17 cellular contexts compared by ENCODE assay signal in the genomic region with DNA sequence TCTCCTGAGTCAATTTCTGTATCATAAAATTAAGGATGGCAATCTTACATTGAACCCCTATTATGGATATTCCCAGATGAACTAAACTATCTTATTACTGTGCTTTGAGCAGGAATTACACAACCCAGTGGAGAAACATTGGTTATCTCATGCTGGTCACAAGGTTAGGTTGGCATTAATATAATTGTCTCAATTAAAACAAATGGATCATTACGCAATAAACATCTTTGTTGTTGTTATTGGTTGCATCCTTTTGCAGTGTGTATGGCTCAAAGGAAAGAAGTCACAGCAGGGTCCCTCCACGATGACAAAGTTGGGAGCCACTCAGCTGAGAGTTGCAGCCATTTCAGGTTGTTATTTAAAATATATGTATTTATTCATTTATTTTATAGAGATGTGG.
DNase-seq lines count a peak whose midpoint lies in the region; ATAC-seq, FAIRE-seq and TF ChIP-seq lines count a peak whose summit lies in the region.
"Had no signal": no experiment of that assay in that cellular context is flagged by ENCODE, and none has a peak within 500 bp of the region (broad histone marks: within the 10 kb centered on the region; RNA-seq: fewer than 3 reads in every experiment).

No MANE protein-coding gene starts in this region.

- FAIRE-seq in H1 (lab: Jason Lieb, UNC), result no peak
- FAIRE-seq: G401.6, GM12878, GM19239 had no signal

- H3K4me2 ChIP-seq in IMR-90 (ENCODE audit: low read depth, low read length) (no peak overlapping the region), H1 (ENCODE audit: insufficient read depth in 1 of 2, low read depth in 2 of 2, low read length in 2 of 2) (no peak overlapping the region)
- H3K4me2 ChIP-seq: BLaER1 treated with 17β-estradiol and CSF1 and Interleukin-3, amounts not matched to agents 10 nM and 100 nM; GM23338 had no signal

- CTCF ChIA-PET in IMR-90 (lab: Yijun Ruan, JAX) (no interaction called here), H1 (lab: Charles Lee; ENCODE audit: partially characterized antibody) (interaction anchor here (0.6 kb wide), 1 partner anchor 199 kb away, joined by 3 read pairs; no protein-coding TSS in a partner anchor)

- dilution Hi-C loops in IMR-90 (cut with HindIII; ENCODE audit: low sequenced_read_pairs, unreplicated experiment), result no loop called here

- H3K9ac ChIP-seq in IMR-90 (ENCODE audit: low read depth, low read length) (no peak overlapping the region), H1 (replicated peaks in 1 of 4; ENCODE audit: extremely low read depth in 1 of 4, low read depth in 3 of 4, low read length in 3 of 4) (no peak overlapping the region)
- H3K9ac ChIP-seq: BLaER1 treated with 17β-estradiol and CSF1 and Interleukin-3, amounts not matched to agents 10 nM and 100 nM had no signal

- no peak overlapping the region for H3K18ac ChIP-seq in IMR-90 (ENCODE audit: low read depth, low read length)
- H3K18ac ChIP-seq in H1 (ENCODE audit: extremely low read depth, low read length), result no peak overlapping the region

- TF ChIP-seq CTCF in AG10803 (conservative IDR thresholded peaks at IDR 0.05; ENCODE audit: low read length) (no peak), IMR-90 (conservative IDR thresholded peaks at IDR 0.05; ENCODE audit: low read depth, low read length) (no peak), H1 (IDR thresholded peaks at IDR 0.05; ENCODE audit: control extremely low read depth in 1 of 3, insufficient read depth in 1 of 3, low read depth in 1 of 3, low read length in 3 of 3) (no peak), sigmoid colon (IDR thresholded peaks at IDR 0.05) (no peak)

- H3K4ac ChIP-seq in IMR-90 (ENCODE audit: low read depth, low read length) (no peak overlapping the region), H1 (replicated peaks; ENCODE audit: insufficient read length, low read depth, low read length) (no peak overlapping the region)

- H3K79me2 ChIP-seq in H1 (ENCODE audit: control insufficient read depth in 1 of 2, insufficient read depth in 2 of 2, low read length in 2 of 2), result no peaks in the 10 kb centered on the region

- in situ Hi-C loops in IMR-90 (cut with MboI; ENCODE audit: low sequenced_read_pairs), result no loop called here

- no TSS peak for BruUV-seq in IMR-90 (replicated peaks; lab: Mats Ljungman, UMichigan)

- H4K20me1 ChIP-seq in IMR-90 (ENCODE audit: insufficient read depth, low read length) (no peaks in the 10 kb centered on the region), H1 (replicated peaks in 1 of 2; ENCODE audit: control insufficient read depth in 1 of 2, insufficient read depth in 2 of 2, low read length in 2 of 2) (no peaks in the 10 kb centered on the region)
- H4K20me1 ChIP-seq: BLaER1 treated with 17β-estradiol and CSF1 and Interleukin-3, amounts not matched to agents 10 nM and 100 nM had no signal

- no peak overlapping the region for H3K27ac ChIP-seq in IMR-90 (ENCODE audit: insufficient read depth, low read length)
- H3K27ac ChIP-seq in H1 (ENCODE audit: low read depth, low read length), result no peak overlapping the region
- no peak overlapping the region for H3K27ac ChIP-seq in sigmoid colon
- H3K27ac ChIP-seq: BLaER1 treated with 17β-estradiol and CSF1 and Interleukin-3, amounts not matched to agents 10 nM and 100 nM had no signal

- DNase-seq in AG10803 (ENCODE audit: low read depth) (peak; percentile 15), IMR-90 (no peak), H1 (ENCODE audit: low read depth in 1 of 2, low spot score in 2 of 2) (no peak), sigmoid colon (no peak), mesenteric fat pad (ENCODE audit: low spot score) (no peak)
- DNase-seq: AML-193; BE2C; CD4-positive, alpha-beta T cell; CD8-positive, alpha-beta memory T cell; DND-41; H7 had no signal

- no peak overlapping the region for H2BK120ac ChIP-seq in IMR-90 (ENCODE audit: low read depth, low read length)
- no peak overlapping the region for H2BK120ac ChIP-seq in H1 (replicated peaks; ENCODE audit: low read depth, low read length)

- no peak overlapping the region for H3K4me3 ChIP-seq in AG10803 (ENCODE audit: low read length)
- no peak overlapping the region for H3K4me3 ChIP-seq in IMR-90 (ENCODE audit: insufficient read depth, low read depth, low read length)
- H3K4me3 ChIP-seq in H1 (ENCODE audit: extremely low read depth in 1 of 4, insufficient read depth in 2 of 4, low read depth in 3 of 4, low read length in 4 of 4), result no peak overlapping the region
- H3K4me3 ChIP-seq in sigmoid colon, result no peak overlapping the region
- H3K4me3 ChIP-seq: BLaER1 treated with 17β-estradiol and CSF1 and Interleukin-3, amounts not matched to agents 10 nM and 100 nM; GM12878; GM23338 had no signal

- H3K9me3 ChIP-seq in IMR-90 (ENCODE audit: control insufficient read depth, insufficient read depth, low read length), result no peaks in the 10 kb centered on the region
- H3K9me3 ChIP-seq in H1 (ENCODE audit: insufficient read depth in 2 of 2, low read depth in 1 of 2, low read length in 1 of 2), result no peaks in the 10 kb centered on the region
- H3K9me3 ChIP-seq in sigmoid colon, result no peaks in the 10 kb centered on the region
- H3K9me3 ChIP-seq: BE2C had no signal

- ATAC-seq in IMR-90 (ENCODE audit: low read depth), result no peak
- no peak for ATAC-seq in HG02840 (IDR thresholded peaks at IDR 0.05; ENCODE audit: low FRiP score, unreplicated experiment)
- ATAC-seq: GM12878, GM23338 had no signal

- H3K36me3 ChIP-seq in IMR-90 (ENCODE audit: control insufficient read depth, insufficient read depth, low read length) (no peaks in the 10 kb centered on the region), H1 (ENCODE audit: control insufficient read depth in 2 of 4, insufficient read depth in 4 of 4, low read length in 3 of 4) (no peaks in the 10 kb centered on the region), sigmoid colon (no peaks in the 10 kb centered on the region)
- H3K36me3 ChIP-seq: BE2C; BLaER1 treated with 17β-estradiol and CSF1 and Interleukin-3, amounts not matched to agents 10 nM and 100 nM had no signal

- H2AFZ ChIP-seq in IMR-90 (replicated peaks; ENCODE audit: low read length, poor library complexity) (no peak overlapping the region), H1 (ENCODE audit: low read length) (no peak overlapping the region)
- H2AFZ ChIP-seq: GM23338 had no signal

- H2AK5ac ChIP-seq in IMR-90 (ENCODE audit: low read depth, low read length) (no peak overlapping the region), H1 (ENCODE audit: low read depth, low read length) (no peak overlapping the region)

- H4K5ac ChIP-seq in IMR-90 (ENCODE audit: low read depth, low read length) (no peak overlapping the region), H1 (ENCODE audit: insufficient read length, low read depth, low read length) (no peak overlapping the region)

- H3K4me1 ChIP-seq in IMR-90 (ENCODE audit: control insufficient read depth, insufficient read depth, low read length), result peaks cover 8% of the 10 kb centered on the region
- 0 out of 7 replicates have a peak, but pooled peaks cover 0 to 4% (median 0%) of the 10 kb centered on the region in 4 experiments for H3K4me1 ChIP-seq in H1 (replicated peaks in 1 of 4; ENCODE audit: control insufficient read depth in 3 of 4, insufficient read depth in 4 of 4, low read length in 3 of 4)
- no peaks in the 10 kb centered on the region for H3K4me1 ChIP-seq in sigmoid colon
- H3K4me1 ChIP-seq: BE2C had no signal

- H3K79me1 ChIP-seq in IMR-90 (ENCODE audit: low read depth in 1 of 2, low read length in 2 of 2) (no peaks in the 10 kb centered on the region; a peak in 1 of 4 replicates), H1 (ENCODE audit: low read depth, low read length) (no peaks in the 10 kb centered on the region)

- H4K91ac ChIP-seq in IMR-90 (ENCODE audit: insufficient read depth, low read depth, low read length) (no peak overlapping the region), H1 (replicated peaks; ENCODE audit: insufficient read length, low read length) (no peak overlapping the region)

- H2BK15ac ChIP-seq in IMR-90 (ENCODE audit: low read depth, low read length) (no peak overlapping the region), H1 (ENCODE audit: low read length) (no peak overlapping the region)

- TF ChIP-seq POLR2A in IMR-90 (IDR thresholded peaks at IDR 0.05; ENCODE audit: low read depth, low read length), result no peak
- TF ChIP-seq POLR2A in H1 (IDR thresholded peaks at IDR 0.05; ENCODE audit: control extremely low read depth in 1 of 2, low read depth in 2 of 2, low read length in 2 of 2), result no peak
- no peak for TF ChIP-seq POLR2A in sigmoid colon (IDR thresholded peaks at IDR 0.05)

- H3K14ac ChIP-seq in IMR-90 (replicated peaks; ENCODE audit: low read depth, low read length) (no peak overlapping the region), H1 (ENCODE audit: insufficient read length) (no peak overlapping the region)

- POLR2A ChIA-PET in IMR-90 (lab: Charles Lee; ENCODE audit: unreplicated experiment) (no interaction called here), H1 (lab: Charles Lee; ENCODE audit: partially characterized antibody) (no interaction called here)

- H3K23me2 ChIP-seq in H1 (ENCODE audit: low read depth, low read length), result no peaks in the 10 kb centered on the region

- TF ChIP-seq RAD21 in IMR-90 (IDR thresholded peaks at IDR 0.05; ENCODE audit: low read length), result no peak
- no peak for TF ChIP-seq RAD21 in H1 (IDR thresholded peaks at IDR 0.05 in 1 of 2, conservative IDR thresholded peaks at IDR 0.05 in 1 of 2; ENCODE audit: low read depth in 2 of 2, low read length in 2 of 2)

- no peak overlapping the region for H2BK12ac ChIP-seq in H1 (ENCODE audit: low read depth, low read length)

- H3K56ac ChIP-seq in IMR-90 (ENCODE audit: extremely low read depth, insufficient read depth, low read length) (no peak overlapping the region), H1 (replicated peaks; ENCODE audit: insufficient read length, low read depth, low read length) (no peak overlapping the region)

- H3K9me1 ChIP-seq in IMR-90 (ENCODE audit: insufficient read depth, low read length), result peaks cover 9% of the 10 kb centered on the region

- H3K23ac ChIP-seq in IMR-90 (ENCODE audit: low read depth, low read length) (no peak overlapping the region), H1 (ENCODE audit: insufficient read length) (no peak overlapping the region)

- H3K27me3 ChIP-seq in IMR-90 (ENCODE audit: control insufficient read depth, insufficient read depth, low read length), result no peaks in the 10 kb centered on the region; the same call in none of the 2 replicates
- H3K27me3 ChIP-seq in H1 (replicated peaks in 1 of 4; ENCODE audit: control insufficient read depth in 3 of 4, extremely low read depth in 1 of 4, insufficient read depth in 3 of 4, low read length in 3 of 4), result no peaks in the 10 kb centered on the region
- H3K27me3 ChIP-seq in sigmoid colon, result no peaks in the 10 kb centered on the region
- H3K27me3 ChIP-seq: BE2C; BLaER1 treated with 17β-estradiol and CSF1 and Interleukin-3, amounts not matched to agents 10 nM and 100 nM had no signal

- no peak overlapping the region for H2AK9ac ChIP-seq in IMR-90 (replicated peaks; ENCODE audit: low read depth, low read length, poor library complexity)

- WGBS in IMR-90 (ENCODE audit: extremely low coverage in 2 of 2, insufficient read length in 1 of 2), 2 experiments, result no CpG with 5 or more reads among the region's 2 CpGs
- WGBS in H1 (ENCODE audit: extremely low coverage in 1 of 2, insufficient coverage in 1 of 2, insufficient read length in 1 of 2, insufficient replicate concordance in 2 of 2, low coverage in 1 of 2, low lambda C conversion rate in 2 of 2, missing lambda C conversion rate in 1 of 2), 2 experiments, result 88% methylated on average over 2 of the region's 2 CpGs; no CpG with 5 or more reads in 1 of the 2 experiments
- 92 to 94% methylated on average over 2 of the region's 2 CpGs for WGBS in sigmoid colon, 2 donors

- intact Hi-C loops in IMR-90 (cut with micrococcal nuclease), result no loop called here
- intact Hi-C loops in sigmoid colon (cut with DNase I), result no loop called here

- no peak overlapping the region for H2BK5ac ChIP-seq in IMR-90 (ENCODE audit: low read depth, low read length, poor library complexity, severe bottlenecking)
- H2BK5ac ChIP-seq in H1 (ENCODE audit: low read depth, low read length), result no peak overlapping the region

- no peak overlapping the region for H4K8ac ChIP-seq in IMR-90 (ENCODE audit: low read depth in 2 of 2, low read length in 2 of 2)
- H4K8ac ChIP-seq in H1 (ENCODE audit: extremely low read depth, insufficient read depth, low read length), result no peak overlapping the region

- no peak for TF ChIP-seq EP300 in H1 (IDR thresholded peaks at IDR 0.05; ENCODE audit: borderline replicate concordance in 1 of 2, low read depth in 2 of 2, low read length in 2 of 2)
- no peak for TF ChIP-seq EP300 in sigmoid colon (IDR thresholded peaks at IDR 0.05)

- H2BK20ac ChIP-seq in IMR-90 (ENCODE audit: low read depth, low read length), result no peak overlapping the region
- no peak overlapping the region for H2BK20ac ChIP-seq in H1 (ENCODE audit: low read length)
